8 cellular contexts compared by ENCODE assay signal in genomic region chr18:12990977-12991838, GRCh38. TPM values are rescaled to one million over a fixed set of nuclear protein-coding genes. Genes with fewer than 3 reads are reported as not detected.
DNase-seq lines count a peak whose midpoint lies in the region; ATAC-seq and TF ChIP-seq lines count a peak whose summit lies in the region.

TSS of gene CEP192 (plus strand) at chr18:12991362. CDS start at chr18:12999425, 8,063 bp downstream.

- H3K79me2 ChIP-seq in parathyroid adenoma, result peaks cover 39% of the 10 kb centered on the region

- no peaks in the 10 kb centered on the region for H3K27me3 ChIP-seq in parathyroid adenoma (ENCODE audit: control insufficient read depth, insufficient read depth, low read length)
- H3K27me3 ChIP-seq in tibial nerve, result no peaks in the 10 kb centered on the region

- peak; percentile 77 to 87 for TF ChIP-seq EP300 in tibial nerve (IDR thresholded peaks at IDR 0.05)

- TF ChIP-seq CTCF in GM12874 (IDR thresholded peaks at IDR 0.05; ENCODE audit: insufficient read depth, low read depth, low read length) (peak; percentile 45), parathyroid adenoma (IDR thresholded peaks at IDR 0.05) (no peak), tibial nerve (IDR thresholded peaks at IDR 0.05) (peak in 1 of 5 experiments; percentile 28)

- H3K27ac Mint-ChIP-seq in activated naive CD8-positive, alpha-beta T cell treated with anti-CD3 and anti-CD28 coated beads, Interleukin-2, amount 50 U/mL, for 24 hours, result peak within 1 kb of the TSS; percentile 89

- peaks cover 20% of the 10 kb centered on the region for H3K4me1 Mint-ChIP-seq in activated naive CD8-positive, alpha-beta T cell treated with anti-CD3 and anti-CD28 coated beads, Interleukin-2, amount 50 U/mL, for 24 hours

- H3K9ac ChIP-seq in parathyroid adenoma, result no peak within 1 kb of the TSS

- no peaks in the 10 kb centered on the region for H3K9me3 Mint-ChIP-seq in activated naive CD8-positive, alpha-beta T cell treated with anti-CD3 and anti-CD28 coated beads, Interleukin-2, amount 50 U/mL, for 24 hours

- peaks cover 15% of the 10 kb centered on the region for H3K36me3 Mint-ChIP-seq in activated naive CD8-positive, alpha-beta T cell treated with anti-CD3 and anti-CD28 coated beads, Interleukin-2, amount 50 U/mL, for 24 hours (ENCODE audit: low read depth)

- H3K4me3 Mint-ChIP-seq in activated naive CD8-positive, alpha-beta T cell treated with anti-CD3 and anti-CD28 coated beads, Interleukin-2, amount 50 U/mL, for 24 hours, result peak within 1 kb of the TSS; percentile 89

- WGBS in tibial nerve, 2 donors, result 0% methylated on average over 30 to 63 of the region's 74 CpGs

- peak within 1 kb of the TSS; percentile 45 for H3K27ac ChIP-seq in parathyroid adenoma
- peak within 1 kb of the TSS in 3 of 4 donors; percentile 77 to 89 (median 82) for H3K27ac ChIP-seq in tibial nerve

- peak; percentile 25 to 63 for TF ChIP-seq POLR2A in tibial nerve (IDR thresholded peaks at IDR 0.05)

- DNase-seq in NCI-H1417 treated with DMSO at 0.1 percent for 48 hours (lab: John Stamatoyannopoulos, UW) (peak; percentile 99), SW480 (ENCODE audit: low spot score) (peak; percentile 98), Right ventricle myocardium superior (peak; percentile 98), tibial nerve (ENCODE audit: low spot score in 2 of 2) (peak; percentile 94 to 97)
- DNase-seq in activated naive CD8-positive, alpha-beta T cell treated with anti-CD3 and anti-CD28 coated beads, Interleukin-2, amount 50 U/mL, for 24 hours, result peak; percentile 96

- ATAC-seq in HG02763 (IDR thresholded peaks at IDR 0.05; ENCODE audit: unreplicated experiment) (peak; percentile 88), Right ventricle myocardium superior (ENCODE audit: poor library complexity) (peak; percentile 98)
- ATAC-seq in activated naive CD8-positive, alpha-beta T cell treated with anti-CD3 and anti-CD28 coated beads, Interleukin-2, amount 50 U/mL, for 24 hours, result peak; percentile 90

- H3K4me1 ChIP-seq in parathyroid adenoma (peaks cover 12% of the 10 kb centered on the region), tibial nerve (peaks cover 0 to 31% (median 8%) of the 10 kb centered on the region in 4 donors)

- H3K4me2 ChIP-seq in parathyroid adenoma (ENCODE audit: low read length), result peak within 1 kb of the TSS; percentile 80

- H2AFZ ChIP-seq in parathyroid adenoma, result peak within 1 kb of the TSS; percentile 90

- peaks cover 3% of the 10 kb centered on the region for H3K27me3 Mint-ChIP-seq in activated naive CD8-positive, alpha-beta T cell treated with anti-CD3 and anti-CD28 coated beads, Interleukin-2, amount 50 U/mL, for 24 hours

- H3K9me3 ChIP-seq in parathyroid adenoma (ENCODE audit: control insufficient read depth, low read length) (no peaks in the 10 kb centered on the region), tibial nerve (no peaks in the 10 kb centered on the region)

- H3K4me3 ChIP-seq in parathyroid adenoma (ENCODE audit: low read depth, low read length), result peak within 1 kb of the TSS; percentile 94
- peak within 1 kb of the TSS; percentile 67 to 88 (median 86) for H3K4me3 ChIP-seq in tibial nerve

- no peaks in the 10 kb centered on the region for H3K36me3 ChIP-seq in parathyroid adenoma (ENCODE audit: control insufficient read depth, insufficient read depth, low read length)
- no peaks in the 10 kb centered on the region for H3K36me3 ChIP-seq in tibial nerve

- intact Hi-C loops in Right ventricle myocardium superior (cut with DNase I), result no loop called here

RNA-seq across cellular contexts. Expression of gene CEP192, which starts in this region (rescaled TPM):
- total RNA-seq in Right ventricle myocardium superior (22.3 TPM), tibial nerve (10 to 100 TPM; 16.5 to 41.2 (median 30.0) TPM)

Comparison
In these comparisons a context has a peak if more than half of its experiments do, and no peak if none do; other contexts are left out.
1. Peak in every context shown above with its lines: DNase-seq, ATAC-seq, H3K4me3 ChIP-seq and H3K27ac ChIP-seq.